Comparison of ENCODE assay signal across 9 cellular contexts in the genomic region with DNA sequence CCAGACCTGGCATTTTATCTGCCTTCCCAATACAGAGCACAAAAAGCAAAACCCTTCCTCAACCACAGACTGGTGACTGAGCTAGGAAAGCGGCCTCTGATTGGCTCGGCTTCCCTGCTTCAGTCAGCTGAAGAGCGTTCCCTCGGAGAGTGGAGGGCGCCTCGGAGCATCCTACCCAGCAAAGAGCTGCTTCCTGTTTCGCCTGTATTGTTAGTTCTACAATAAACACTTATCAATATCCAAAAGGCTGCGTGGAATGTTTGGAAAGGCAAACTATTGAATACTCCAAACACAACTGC.
DNase-seq lines count a peak whose midpoint lies in the region; ATAC-seq and TF ChIP-seq lines count a peak whose summit lies in the region.
"Had no signal": no experiment of that assay in that cellular context is flagged by ENCODE, and none has a peak within 500 bp of the region (broad histone marks: within the 10 kb centered on the region; RNA-seq: fewer than 3 reads in every experiment).

No MANE protein-coding gene starts in this region.

- H3K27ac ChIP-seq in parathyroid adenoma, result no peak overlapping the region
- H3K27ac ChIP-seq in PC-9, result no peak overlapping the region
- H3K27ac ChIP-seq in CD8-positive, alpha-beta T cell (ENCODE audit: low read depth, low read length), result no peak overlapping the region

- intact Hi-C loops in PC-9 (cut with micrococcal nuclease; ENCODE audit: unreplicated experiment), result no loop called here
- intact Hi-C loops in CD8-positive, alpha-beta T cell (cut with DNase I, micrococcal nuclease), result no loop called here

- no peak overlapping the region for H3K27ac Mint-ChIP-seq in CD8-positive, alpha-beta T cell
- H3K27ac Mint-ChIP-seq: T-helper 1 cell treated with Interleukin-12 subunit alpha and Interleukin-12 subunit beta and Interleukin-4 antibody, amounts not matched to agents 30 μg/mL and 1 μg/mL, for 36 hours had no signal

- TF ChIP-seq CTCF in fibroblast of pulmonary artery (IDR thresholded peaks at IDR 0.05; ENCODE audit: low read length, missing control alignments) (no peak), parathyroid adenoma (IDR thresholded peaks at IDR 0.05) (no peak), PC-9 (conservative IDR thresholded peaks at IDR 0.05) (no peak), GM10248 (IDR thresholded peaks at IDR 0.05; ENCODE audit: control extremely low read depth, extremely low read depth, low read depth, missing control alignments) (no peak)
- no peak for TF ChIP-seq CTCF in CD8-positive, alpha-beta T cell (IDR thresholded peaks at IDR 0.05)

- no peaks in the 10 kb centered on the region for H4K20me1 ChIP-seq in PC-9 (ENCODE audit: insufficient read depth)

- H3K27me3 ChIP-seq in parathyroid adenoma (ENCODE audit: control insufficient read depth, insufficient read depth, low read length) (no peaks in the 10 kb centered on the region), PC-9 (ENCODE audit: insufficient read depth, low read depth) (peaks cover 43% of the 10 kb centered on the region)
- H3K27me3 ChIP-seq in CD8-positive, alpha-beta T cell (ENCODE audit: insufficient read depth, low read length), result no peaks in the 10 kb centered on the region

- no peak overlapping the region for H3K4me3 Mint-ChIP-seq in CD8-positive, alpha-beta T cell
- H3K4me3 Mint-ChIP-seq: T-helper 1 cell treated with Interleukin-12 subunit alpha and Interleukin-12 subunit beta and Interleukin-4 antibody, amounts not matched to agents 30 μg/mL and 1 μg/mL, for 36 hours had no signal

- DNase-seq in HEK293T (ENCODE audit: extremely low spot score) (peak; percentile 12), NCI-H82 (lab: John Stamatoyannopoulos, UW) (peak; percentile 75), fibroblast of pulmonary artery (ENCODE audit: low read depth) (peak; percentile 8), PC-9 (no peak), GM10248 (ENCODE audit: extremely low spot score) (no peak)
- DNase-seq in CD8-positive, alpha-beta T cell, result no peak

- peak overlapping the region; percentile 20 for H2AFZ ChIP-seq in parathyroid adenoma
- no peak overlapping the region for H2AFZ ChIP-seq in PC-9

- no peak overlapping the region for H3K4me2 ChIP-seq in parathyroid adenoma (ENCODE audit: low read length)
- no peak overlapping the region for H3K4me2 ChIP-seq in PC-9

- no TSS peak for BruUV-seq in PC-9 (replicated peaks; lab: Mats Ljungman, UMichigan)

- H3K4me3 ChIP-seq in fibroblast of pulmonary artery (replicated peaks; ENCODE audit: low read depth, low read length) (no peak overlapping the region), parathyroid adenoma (ENCODE audit: low read depth, low read length) (no peak overlapping the region), PC-9 (no peak overlapping the region)
- no peak overlapping the region for H3K4me3 ChIP-seq in CD8-positive, alpha-beta T cell (ENCODE audit: low read depth, low read length)

- no peak overlapping the region for H3K9ac ChIP-seq in parathyroid adenoma

- no peaks in the 10 kb centered on the region for H3K36me3 ChIP-seq in parathyroid adenoma (ENCODE audit: control insufficient read depth, insufficient read depth, low read length)
- no peaks in the 10 kb centered on the region for H3K36me3 ChIP-seq in PC-9 (ENCODE audit: low read depth)
- H3K36me3 ChIP-seq in CD8-positive, alpha-beta T cell (ENCODE audit: insufficient read depth, low read length), result no peaks in the 10 kb centered on the region

- H3K9me3 Mint-ChIP-seq in CD8-positive, alpha-beta T cell, result no peaks in the 10 kb centered on the region
- H3K9me3 Mint-ChIP-seq: T-helper 1 cell treated with Interleukin-12 subunit alpha and Interleukin-12 subunit beta and Interleukin-4 antibody, amounts not matched to agents 30 μg/mL and 1 μg/mL, for 36 hours had no signal

- peaks cover 2% of the 10 kb centered on the region for H3K4me1 Mint-ChIP-seq in CD8-positive, alpha-beta T cell (ENCODE audit: low read depth)

- H3K9me3 ChIP-seq in parathyroid adenoma (ENCODE audit: control insufficient read depth, low read length) (no peaks in the 10 kb centered on the region), PC-9 (ENCODE audit: insufficient read depth, low read depth) (no peaks in the 10 kb centered on the region)
- no peaks in the 10 kb centered on the region for H3K9me3 ChIP-seq in CD8-positive, alpha-beta T cell (ENCODE audit: low read length)

- H3K9me2 ChIP-seq in PC-9 (ENCODE audit: insufficient read depth), result no peaks in the 10 kb centered on the region

- POLR2A ChIA-PET in HEK293T (lab: Yijun Ruan, JAX), result no interaction called here
- POLR2A ChIA-PET in PC-9 (lab: Charles Lee; ENCODE audit: unreplicated experiment), result no interaction called here
- POLR2A ChIA-PET in CD8-positive, alpha-beta T cell (lab: Charles Lee), result no interaction called here
- POLR2A ChIA-PET in GM10248 (lab: Yijun Ruan, JAX), result no interaction called here

- CTCF ChIA-PET in HEK293T (lab: Yijun Ruan, JAX), result interaction anchor here (1.7 kb wide), 1 partner anchor 25 kb away, joined by 4 read pairs; no protein-coding TSS in a partner anchor
- CTCF ChIA-PET in PC-9 (lab: Charles Lee), result no interaction called here
- CTCF ChIA-PET in CD8-positive, alpha-beta T cell (lab: Charles Lee), result interaction anchor here (1.1 to 1.7 kb wide), 3 partner anchors 20 to 51 kb away, joined by 3 read pairs; no protein-coding TSS in a partner anchor
- CTCF ChIA-PET in GM10248 (lab: Yijun Ruan, JAX), result interaction anchor here (0.7 to 2.9 kb wide), 10 partner anchors 10 to 87 kb away, joined by 3 to 11 read pairs (median 3); no protein-coding TSS in a partner anchor

- no peaks in the 10 kb centered on the region for H3K4me1 ChIP-seq in parathyroid adenoma
- H3K4me1 ChIP-seq in PC-9 (replicated peaks; ENCODE audit: insufficient read depth), result no peaks in the 10 kb centered on the region
- H3K4me1 ChIP-seq in CD8-positive, alpha-beta T cell (ENCODE audit: insufficient read depth, low read length), result no peaks in the 10 kb centered on the region

- no peaks in the 10 kb centered on the region for H3K36me3 Mint-ChIP-seq in CD8-positive, alpha-beta T cell

- H3K79me2 ChIP-seq in parathyroid adenoma (no peaks in the 10 kb centered on the region), PC-9 (ENCODE audit: low read depth) (no peaks in the 10 kb centered on the region)

- no peaks in the 10 kb centered on the region for H3F3A ChIP-seq in PC-9 (ENCODE audit: insufficient read depth, low read depth)

- H3K27me3 Mint-ChIP-seq in CD8-positive, alpha-beta T cell (ENCODE audit: low read depth), result peaks cover under 1% of the 10 kb centered on the region

- no peak for ATAC-seq in GM21526 (IDR thresholded peaks at IDR 0.05; ENCODE audit: low FRiP score, unreplicated experiment)
- ATAC-seq in CD8-positive, alpha-beta T cell, result no peak

TF ChIP-seq in HEK293T, 16 proteins besides CTCF, POLR2A, EP300 and RAD21:
- TF ChIP-seq FOXA1 (IDR thresholded peaks at IDR 0.05), result no peak

Comparison
In these comparisons a context has a peak if more than half of its experiments do, and no peak if none do; other contexts are left out.
1. DNase-seq: peak in HEK293T (single experiment), NCI-H82 (single experiment) and fibroblast of pulmonary artery (single experiment); none in PC-9 (0 of 2), CD8-positive, alpha-beta T cell (0 of 7) and GM10248 (single experiment).